ENCODE assay signal across 25 cellular contexts in genomic region chr12:98198261-98198982, GRCh38.
DNase-seq lines count a peak whose midpoint lies in the region; ATAC-seq and TF ChIP-seq lines count a peak whose summit lies in the region.
"Had no signal": no experiment of that assay in that cellular context is flagged by ENCODE, and none has a peak within 500 bp of the region (broad histone marks: within the 10 kb centered on the region; RNA-seq: fewer than 3 reads in every experiment).

No MANE protein-coding gene starts in this region.

- H3K4ac ChIP-seq in neuronal stem cell (ENCODE audit: low read length): no peak overlapping the region

- no peak overlapping the region for H3K14ac ChIP-seq in neuronal stem cell (ENCODE audit: low read length)

- no peaks in the 10 kb centered on the region; the same call in 1 of the 2 replicates for H3K27me3 Mint-ChIP-seq in WTC11 (ENCODE audit: low read depth)

- H3K4me1 Mint-ChIP-seq in WTC11: peaks cover 19% of the 10 kb centered on the region
- H3K4me1 Mint-ChIP-seq: central memory CD8-positive, alpha-beta T cell; nephron progenitor cell had no signal

- peaks cover 10% of the 10 kb centered on the region for H3K9me3 Mint-ChIP-seq in WTC11
- H3K9me3 Mint-ChIP-seq: central memory CD8-positive, alpha-beta T cell had no signal

- POLR2A ChIA-PET in WTC11 (lab: Charles Lee): no interaction called here

- no peak overlapping the region for H4K8ac ChIP-seq in neuronal stem cell (ENCODE audit: low read depth, low read length)

- H2BK120ac ChIP-seq in neuronal stem cell (ENCODE audit: low read depth, low read length): no peak overlapping the region

- H4K20me1 ChIP-seq in Loucy (ENCODE audit: insufficient read depth, low read length, poor library complexity, severe bottlenecking): no peaks in the 10 kb centered on the region

- no peaks in the 10 kb centered on the region for H3K27me3 ChIP-seq in Loucy (ENCODE audit: insufficient read depth, low read length, poor library complexity, severe bottlenecking)
- H3K27me3 ChIP-seq in neuronal stem cell (ENCODE audit: control insufficient read depth in 3 of 3, insufficient read depth in 3 of 3, low read depth in 1 of 3, low read length in 3 of 3): no peaks in the 10 kb centered on the region
- H3K27me3 ChIP-seq: heart left ventricle, sigmoid colon, uterus had no signal

- H2AFZ ChIP-seq in Loucy (ENCODE audit: low read length): no peak overlapping the region
- no peak overlapping the region for H2AFZ ChIP-seq in neuronal stem cell (ENCODE audit: low read length)

- no peak overlapping the region for H3K27ac Mint-ChIP-seq in WTC11
- H3K27ac Mint-ChIP-seq: CD4-positive, alpha-beta T cell; nephron progenitor cell had no signal

- DNase-seq in DMS53 treated with DMSO at 0.1 percent for 48 hours (lab: John Stamatoyannopoulos, UW; ENCODE audit: unreplicated experiment) (peak; percentile 18), WTC11 (ENCODE audit: low spot score) (no peak), iris pigment epithelial cell (ENCODE audit: low read depth) (peak; percentile 3), HUDEP-2 (lab: John Stamatoyannopoulos, UW; ENCODE audit: unreplicated experiment in 76 of 76) (no peak), neuronal stem cell (ENCODE audit: low spot score) (no peak)
- DNase-seq: activated naive CD4-positive, alpha-beta T cell treated with Interleukin-2 at 50 U/mL for 16 hours; activated T-cell treated with anti-CD3 and anti-CD28 coated beads, Interleukin-2, amount 50 U/mL, for 1 hour; amygdala; CD4-positive, alpha-beta T cell; DMS 273 treated with DMSO at 0.1 percent for 48 hours; dorsolateral prefrontal cortex; heart left ventricle; left ventricle myocardium superior; NCI-H1694 treated with DMSO at 0.1 percent for 48 hours; NCI-H510A treated with DMSO at 0.1 percent for 48 hours; nephron progenitor cell; sigmoid colon; SW 1271; uterus had no signal

- H3K36me3 ChIP-seq in Loucy (ENCODE audit: insufficient read depth, low read length) (no peaks in the 10 kb centered on the region), neuronal stem cell (replicated peaks in 1 of 2; ENCODE audit: control insufficient read depth in 2 of 2, insufficient read depth in 2 of 2, low read length in 2 of 2) (no peaks in the 10 kb centered on the region)
- H3K36me3 ChIP-seq: heart left ventricle, sigmoid colon, uterus had no signal

- no CpG with 5 or more reads among the region's 4 CpGs for WGBS in neuronal stem cell (ENCODE audit: extremely low coverage in 2 of 2, insufficient read length in 2 of 2, insufficient replicate concordance in 1 of 2), 2 donors

- no peak overlapping the region for H2BK5ac ChIP-seq in neuronal stem cell (ENCODE audit: low read length)

- no peaks in the 10 kb centered on the region for H3K9me3 ChIP-seq in Loucy (ENCODE audit: insufficient read depth, low read depth, low read length)
- peaks cover 0 to 2% of the 10 kb centered on the region in 2 donors for H3K9me3 ChIP-seq in neuronal stem cell (replicated peaks in 1 of 2; ENCODE audit: control insufficient read depth in 2 of 2, insufficient read depth in 1 of 2, low read depth in 1 of 2, low read length in 2 of 2)
- H3K9me3 ChIP-seq: uterus had no signal

- H3K9me2 ChIP-seq in Loucy (replicated peaks; ENCODE audit: low read depth, low read length): no peaks in the 10 kb centered on the region

- H3F3A ChIP-seq in Loucy (ENCODE audit: low read depth): no peaks in the 10 kb centered on the region

- TF ChIP-seq CTCF in Loucy (conservative IDR thresholded peaks at IDR 0.05; ENCODE audit: low read length) (peak; percentile 64), WTC11 (IDR thresholded peaks at IDR 0.05) (no peak)

- no peak overlapping the region for H3K18ac ChIP-seq in neuronal stem cell (ENCODE audit: low read length)

- no peak overlapping the region for H3K4me3 Mint-ChIP-seq in WTC11
- H3K4me3 Mint-ChIP-seq: CD4-positive, alpha-beta T cell; central memory CD8-positive, alpha-beta T cell; nephron progenitor cell had no signal

- H3K4me3 ChIP-seq in Loucy (ENCODE audit: low read length, poor library complexity, severe bottlenecking): no peak overlapping the region
- no peak overlapping the region for H3K4me3 ChIP-seq in neuronal stem cell (ENCODE audit: low read length in 2 of 2)
- H3K4me3 ChIP-seq: dorsolateral prefrontal cortex, heart left ventricle, sigmoid colon, uterus had no signal

- no peaks in the 10 kb centered on the region for H3K79me1 ChIP-seq in neuronal stem cell (ENCODE audit: low read depth, low read length)

- H3K79me2 ChIP-seq in Loucy (ENCODE audit: insufficient read depth, low read length): no peaks in the 10 kb centered on the region

- no peak overlapping the region for H4K91ac ChIP-seq in neuronal stem cell (ENCODE audit: low read depth, low read length, poor library complexity)

- peaks cover 4% of the 10 kb centered on the region for H3K36me3 Mint-ChIP-seq in WTC11

- CTCF ChIA-PET in WTC11 (lab: Charles Lee): interaction anchor here (1.8 kb wide), 1 partner anchor 29 kb away, joined by 6 read pairs; no protein-coding TSS in a partner anchor

- H3K9ac ChIP-seq in Loucy (ENCODE audit: low read depth, low read length, poor library complexity, severe bottlenecking) (no peak overlapping the region), neuronal stem cell (ENCODE audit: low read depth, low read length, poor library complexity) (no peak overlapping the region)

- no peak overlapping the region for H2BK15ac ChIP-seq in neuronal stem cell (ENCODE audit: low read length)

- H2BK12ac ChIP-seq in neuronal stem cell (ENCODE audit: low read length): no peak overlapping the region

- no peak overlapping the region for H3K23ac ChIP-seq in neuronal stem cell (ENCODE audit: low read depth, low read length, poor library complexity)

- peak; percentile 78 for ATAC-seq in WTC11
- ATAC-seq in HG02642 (IDR thresholded peaks at IDR 0.05; ENCODE audit: poor library complexity, unreplicated experiment): no peak
- ATAC-seq: activated CD4-positive, CD25-positive, alpha-beta regulatory T cell treated with anti-CD3 and anti-CD28 coated beads, Interleukin-2, amount 50 U/mL, for 24 hours; heart left ventricle; left ventricle myocardium superior; Right ventricle myocardium inferior had no signal

- H3K4me2 ChIP-seq in Loucy (ENCODE audit: low read depth, low read length, poor library complexity, severe bottlenecking) (peak overlapping the region; percentile 23), neuronal stem cell (ENCODE audit: insufficient read depth, low read length, poor library complexity, severe bottlenecking) (no peak overlapping the region)

- no peak overlapping the region for H2AK5ac ChIP-seq in neuronal stem cell (ENCODE audit: low read depth, low read length)

- H3K4me1 ChIP-seq in Loucy (ENCODE audit: insufficient read depth, low read length, poor library complexity, severe bottlenecking): peaks cover 16% of the 10 kb centered on the region
- H3K4me1 ChIP-seq in neuronal stem cell (ENCODE audit: control insufficient read depth in 2 of 2, insufficient read depth in 1 of 2, low read depth in 1 of 2, low read length in 2 of 2): no peaks in the 10 kb centered on the region
- H3K4me1 ChIP-seq: heart left ventricle, sigmoid colon, uterus had no signal

- H3K27ac ChIP-seq in neuronal stem cell (replicated peaks; ENCODE audit: low read length): no peak overlapping the region
- H3K27ac ChIP-seq: dorsolateral prefrontal cortex, epithelial cell of prostate, heart left ventricle, sigmoid colon, uterus had no signal

TF ChIP-seq in WTC11, 78 proteins besides CTCF, POLR2A, EP300 and RAD21:
- TF ChIP-seq, protein P1, sequence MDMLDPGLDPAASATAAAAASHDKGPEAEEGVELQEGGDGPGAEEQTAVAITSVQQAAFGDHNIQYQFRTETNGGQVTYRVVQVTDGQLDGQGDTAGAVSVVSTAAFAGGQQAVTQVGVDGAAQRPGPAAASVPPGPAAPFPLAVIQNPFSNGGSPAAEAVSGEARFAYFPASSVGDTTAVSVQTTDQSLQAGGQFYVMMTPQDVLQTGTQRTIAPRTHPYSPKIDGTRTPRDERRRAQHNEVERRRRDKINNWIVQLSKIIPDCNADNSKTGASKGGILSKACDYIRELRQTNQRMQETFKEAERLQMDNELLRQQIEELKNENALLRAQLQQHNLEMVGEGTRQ (CRISPR knock-in tag; IDR thresholded peaks at IDR 0.05): no peak
- TF ChIP-seq, protein P2, sequence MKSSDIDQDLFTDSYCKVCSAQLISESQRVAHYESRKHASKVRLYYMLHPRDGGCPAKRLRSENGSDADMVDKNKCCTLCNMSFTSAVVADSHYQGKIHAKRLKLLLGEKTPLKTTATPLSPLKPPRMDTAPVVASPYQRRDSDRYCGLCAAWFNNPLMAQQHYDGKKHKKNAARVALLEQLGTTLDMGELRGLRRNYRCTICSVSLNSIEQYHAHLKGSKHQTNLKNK (CRISPR knock-in tag; IDR thresholded peaks at IDR 0.05): no peak
- TF ChIP-seq TEAD1 (CRISPR knock-in tag; IDR thresholded peaks at IDR 0.05): no peak

Comparison
In these comparisons a context has a peak if more than half of its experiments do, and no peak if none do; other contexts are left out.
1. DNase-seq: peak in DMS53 treated with DMSO at 0.1 percent for 48 hours (single experiment) and iris pigment epithelial cell (single experiment); none in WTC11 (single experiment), HUDEP-2 (0 of 76) and neuronal stem cell (single experiment).